Comparison of ENCODE assay signal across 15 cellular contexts in genomic region chr20:51628533-51629398, GRCh38.
DNase-seq lines count a peak whose midpoint lies in the region; TF ChIP-seq lines count a peak whose summit lies in the region.
"Had no signal": no experiment of that assay in that cellular context is flagged by ENCODE, and none has a peak within 500 bp of the region (broad histone marks: within the 10 kb centered on the region; RNA-seq: fewer than 3 reads in every experiment).

No MANE protein-coding gene starts in this region.

- peak overlapping the region; percentile 21 for H3K27ac ChIP-seq in vagina
- H3K27ac ChIP-seq: lower lobe of right lung had no signal

- H3K36me3 Mint-ChIP-seq in activated T-helper 1 cell treated with anti-CD3 and anti-CD28 coated beads, Interleukin-12 subunit alpha, Interleukin-12 subunit beta, Interleukin-2, Interleukin-4 antibody, amounts not matched to agents 30 ng/mL and 10 ng/mL and 1 ng/mL, durations not matched to agents 14 hours and 24 hours and 36 hours (ENCODE audit: low read depth) = peaks cover 7% of the 10 kb centered on the region

- peaks cover 45% of the 10 kb centered on the region for H3K4me1 Mint-ChIP-seq in activated T-helper 1 cell treated with anti-CD3 and anti-CD28 coated beads, Interleukin-12 subunit alpha, Interleukin-12 subunit beta, Interleukin-2, Interleukin-4 antibody, amounts not matched to agents 30 ng/mL and 10 ng/mL and 1 ng/mL, durations not matched to agents 14 hours and 24 hours and 36 hours (ENCODE audit: low read depth)

- H3K27me3 Mint-ChIP-seq in activated T-helper 1 cell treated with anti-CD3 and anti-CD28 coated beads, Interleukin-12 subunit alpha, Interleukin-12 subunit beta, Interleukin-2, Interleukin-4 antibody, amounts not matched to agents 30 ng/mL and 10 ng/mL and 1 ng/mL, durations not matched to agents 14 hours and 24 hours and 36 hours (ENCODE audit: insufficient read depth) = peaks cover 9% of the 10 kb centered on the region

- no peak for TF ChIP-seq CTCF in vagina (IDR thresholded peaks at IDR 0.05)

- TF ChIP-seq POLR2A in vagina (IDR thresholded peaks at IDR 0.05) = no peak

- peak; percentile 30 for DNase-seq in stimulated activated CD4-positive, alpha-beta T cell treated with anti-CD3 and anti-CD28 coated beads, Interleukin-1b, Interleukin-23, amount 100 ng/mL, for 48 hours
- DNase-seq in stimulated activated CD4-positive, alpha-beta T cell treated with anti-CD3 and anti-CD28 coated beads, Interleukin-2, amount 100 ng/mL, for 24 hours = no peak
- DNase-seq in activated T-helper 1 cell treated with anti-CD3 and anti-CD28 coated beads, Interleukin-12 subunit alpha, Interleukin-12 subunit beta, Interleukin-2, Interleukin-4 antibody, amounts not matched to agents 30 ng/mL and 10 ng/mL and 1 ng/mL, durations not matched to agents 14 hours and 24 hours and 36 hours (ENCODE audit: low spot score) = no peak
- DNase-seq in iris pigment epithelial cell (ENCODE audit: low read depth) = peak; percentile 96
- DNase-seq in vagina (ENCODE audit: extremely low spot score in 2 of 2) = no peak
- DNase-seq in NK-92 (lab: John Stamatoyannopoulos, UW; ENCODE audit: unreplicated experiment) = no peak
- DNase-seq in NCI-H128 (lab: John Stamatoyannopoulos, UW; ENCODE audit: unreplicated experiment) = no peak
- no peak for DNase-seq in GM19238 (ENCODE audit: insufficient read length, low spot score)
- DNase-seq: CD4-positive, alpha-beta T cell; glutamatergic neuron; GOT3; lower lobe of right lung; NCI-H1930; OCI-M1; transverse colon had no signal

- no peak overlapping the region for H3K4me3 ChIP-seq in vagina
- H3K4me3 ChIP-seq: lower lobe of right lung, transverse colon had no signal

- no peaks in the 10 kb centered on the region for H3K36me3 ChIP-seq in vagina
- H3K36me3 ChIP-seq: lower lobe of right lung, transverse colon had no signal

- no peaks in the 10 kb centered on the region for H3K9me3 ChIP-seq in vagina
- H3K9me3 ChIP-seq: lower lobe of right lung, transverse colon had no signal

- H3K27me3 ChIP-seq in vagina = no peaks in the 10 kb centered on the region
- H3K27me3 ChIP-seq: transverse colon had no signal

- intact Hi-C loops in activated T-helper 1 cell treated with anti-CD3 and anti-CD28 coated beads, Interleukin-12 subunit alpha, Interleukin-12 subunit beta, Interleukin-2, Interleukin-4 antibody, amounts not matched to agents 30 ng/mL and 10 ng/mL and 1 ng/mL, durations not matched to agents 14 hours and 24 hours and 36 hours (cut with micrococcal nuclease) = no loop called here
- intact Hi-C loops in vagina (cut with DNase I) = no loop called here

- H3K4me1 ChIP-seq in vagina = peaks cover 38% of the 10 kb centered on the region

- H3K4me3 Mint-ChIP-seq in activated T-helper 1 cell treated with anti-CD3 and anti-CD28 coated beads, Interleukin-12 subunit alpha, Interleukin-12 subunit beta, Interleukin-2, Interleukin-4 antibody, amounts not matched to agents 30 ng/mL and 10 ng/mL and 1 ng/mL, durations not matched to agents 14 hours and 24 hours and 36 hours = peak overlapping the region; percentile 32
- H3K4me3 Mint-ChIP-seq: CD4-positive, alpha-beta T cell had no signal

- H3K9me3 Mint-ChIP-seq in activated T-helper 1 cell treated with anti-CD3 and anti-CD28 coated beads, Interleukin-12 subunit alpha, Interleukin-12 subunit beta, Interleukin-2, Interleukin-4 antibody, amounts not matched to agents 30 ng/mL and 10 ng/mL and 1 ng/mL, durations not matched to agents 14 hours and 24 hours and 36 hours = no peaks in the 10 kb centered on the region
- H3K9me3 Mint-ChIP-seq: CD4-positive, alpha-beta T cell had no signal

- H3K27ac Mint-ChIP-seq in activated T-helper 1 cell treated with anti-CD3 and anti-CD28 coated beads, Interleukin-12 subunit alpha, Interleukin-12 subunit beta, Interleukin-2, Interleukin-4 antibody, amounts not matched to agents 30 ng/mL and 10 ng/mL and 1 ng/mL, durations not matched to agents 14 hours and 24 hours and 36 hours = peak overlapping the region; percentile 72
- H3K27ac Mint-ChIP-seq: CD4-positive, alpha-beta T cell had no signal

Comparison
In these comparisons a context has a peak if more than half of its experiments do, and no peak if none do; other contexts are left out.
1. DNase-seq: peak in stimulated activated CD4-positive, alpha-beta T cell treated with anti-CD3 and anti-CD28 coated beads, Interleukin-1b, Interleukin-23, amount 100 ng/mL, for 48 hours (single experiment) and iris pigment epithelial cell (single experiment); none in stimulated activated CD4-positive, alpha-beta T cell treated with anti-CD3 and anti-CD28 coated beads, Interleukin-2, amount 100 ng/mL, for 24 hours (0 of 2), activated T-helper 1 cell treated with anti-CD3 and anti-CD28 coated beads, Interleukin-12 subunit alpha, Interleukin-12 subunit beta, Interleukin-2, Interleukin-4 antibody, amounts not matched to agents 30 ng/mL and 10 ng/mL and 1 ng/mL, durations not matched to agents 14 hours and 24 hours and 36 hours (single experiment), vagina (0 of 2), NK-92 (single experiment), NCI-H128 (single experiment) and GM19238 (single experiment).